Comparison of ENCODE assay signal across 8 cellular contexts in the genomic region with DNA sequence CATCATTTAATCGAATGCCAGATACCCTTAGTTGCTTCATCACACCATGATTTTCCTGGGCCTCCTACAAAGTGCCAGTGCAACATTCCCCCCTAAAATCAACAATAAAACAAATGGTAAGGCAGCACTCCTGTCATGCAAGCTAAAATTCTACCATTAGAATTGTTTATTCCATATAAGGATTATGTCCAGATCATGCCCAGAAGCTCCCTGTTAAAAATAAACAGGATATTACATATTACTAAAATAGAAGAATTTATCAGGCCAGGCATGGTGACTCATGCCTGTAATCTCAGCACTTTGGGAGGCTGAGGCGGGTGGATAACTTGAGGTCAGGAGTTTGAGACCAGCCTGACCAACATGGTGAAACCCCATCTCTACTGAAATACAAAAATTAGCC.
DNase-seq lines count a peak whose midpoint lies in the region; ATAC-seq and TF ChIP-seq lines count a peak whose summit lies in the region.
"Not testable (repeated sequence)": the region's sequence is repeated elsewhere in the genome, so short reads cannot be mapped to it uniquely, and the experiment has no call there.

No MANE protein-coding gene starts in this region.

- not testable (repeated sequence) for H4K20me1 ChIP-seq in Karpas-422 (ENCODE audit: insufficient read depth, low read depth, low read length)

- H3K79me2 ChIP-seq in Karpas-422 (ENCODE audit: low read length): not testable (repeated sequence)

- H3K27me3 ChIP-seq in Karpas-422 (ENCODE audit: low read length); thoracic aorta (replicated peaks; ENCODE audit: insufficient read depth): not testable (repeated sequence)

- H2AFZ ChIP-seq in Karpas-422 (ENCODE audit: low read length): not testable (repeated sequence)

- H3K27ac ChIP-seq in Karpas-422 (ENCODE audit: low read length): peak overlapping the region; percentile 99
- peak overlapping the region; percentile 18 to 51 for H3K27ac ChIP-seq in thoracic aorta

- not testable (repeated sequence) for H3K9me2 ChIP-seq in Karpas-422 (replicated peaks; ENCODE audit: insufficient read depth, low read length)

- not testable (repeated sequence) for H3K36me3 ChIP-seq in Karpas-422 (ENCODE audit: insufficient read depth, low read length); thoracic aorta

- H3K9me3 ChIP-seq in Karpas-422 (ENCODE audit: low read length); thoracic aorta: not testable (repeated sequence)

- DNase-seq in AG08395 (ENCODE audit: low spot score) (peak; percentile 13), ELR (ENCODE audit: low read depth) (peak; percentile 54), amniotic epithelial cell (ENCODE audit: low read depth) (peak; percentile 66), choroid plexus epithelial cell (ENCODE audit: low read depth) (peak; percentile 65), fibroblast of pulmonary artery (ENCODE audit: low read depth) (peak; percentile 75), kidney tubule cell (ENCODE audit: low spot score) (peak; percentile 41)
- not testable (repeated sequence) for DNase-seq in Karpas-422; thoracic aorta (ENCODE audit: low spot score)

- H3K4me2 ChIP-seq in Karpas-422 (ENCODE audit: low read depth, low read length, poor library complexity, severe bottlenecking): peak overlapping the region; percentile 26

- H3K9ac ChIP-seq in Karpas-422 (ENCODE audit: low read length): 0 out of 2 replicates have a peak overlapping the region, but pooled peaks have one; percentile 5

- TF ChIP-seq CTCF in choroid plexus epithelial cell (conservative IDR thresholded peaks at IDR 0.05; ENCODE audit: low read depth, low read length); fibroblast of pulmonary artery (IDR thresholded peaks at IDR 0.05; ENCODE audit: low read length, missing control alignments); thoracic aorta (IDR thresholded peaks at IDR 0.05): not testable (repeated sequence)

- ATAC-seq in thoracic aorta (ENCODE audit: insufficient number of reproducible peaks, low FRiP score, low read depth): peak; percentile 76

- H3K4me1 ChIP-seq in Karpas-422 (ENCODE audit: low read length) (peaks cover 31% of the 10 kb centered on the region), thoracic aorta (ENCODE audit: control insufficient read depth in 1 of 2, low read depth in 2 of 2) (peaks cover 5 to 28% of the 10 kb centered on the region in 2 donors)

- not testable (repeated sequence) for H3K4me3 ChIP-seq in Karpas-422 (ENCODE audit: low read length); choroid plexus epithelial cell (ENCODE audit: low read depth, low read length); fibroblast of pulmonary artery (replicated peaks; ENCODE audit: low read depth, low read length); thoracic aorta
